In the genomic region with DNA sequence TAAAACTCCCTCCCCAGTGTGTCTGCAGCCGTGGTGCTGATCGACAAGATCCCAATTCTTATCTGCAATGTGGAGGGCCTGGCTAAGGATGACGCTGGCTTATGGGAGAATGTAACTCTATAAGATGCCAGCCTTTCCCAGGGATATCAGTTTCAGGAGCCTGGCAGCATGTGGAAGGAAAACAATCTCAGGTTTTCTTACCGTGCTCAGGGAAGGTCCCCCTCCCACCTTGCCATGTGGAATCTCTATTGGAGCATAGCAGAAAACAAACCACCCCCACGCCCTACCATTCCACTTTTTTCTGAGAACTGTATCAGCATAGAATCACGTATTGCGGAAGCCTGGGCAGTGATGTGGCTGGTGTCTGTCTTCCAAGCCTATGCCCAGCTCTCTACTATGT, we compare ENCODE assay signal across 1 cellular context.
TF ChIP-seq lines count a peak whose summit lies in the region.

No MANE protein-coding gene starts in this region.

TF ChIP-seq in HepG2, 621 proteins besides CTCF, POLR2A, EP300 and RAD21 (continued from another document):
- TF ChIP-seq, protein P1, sequence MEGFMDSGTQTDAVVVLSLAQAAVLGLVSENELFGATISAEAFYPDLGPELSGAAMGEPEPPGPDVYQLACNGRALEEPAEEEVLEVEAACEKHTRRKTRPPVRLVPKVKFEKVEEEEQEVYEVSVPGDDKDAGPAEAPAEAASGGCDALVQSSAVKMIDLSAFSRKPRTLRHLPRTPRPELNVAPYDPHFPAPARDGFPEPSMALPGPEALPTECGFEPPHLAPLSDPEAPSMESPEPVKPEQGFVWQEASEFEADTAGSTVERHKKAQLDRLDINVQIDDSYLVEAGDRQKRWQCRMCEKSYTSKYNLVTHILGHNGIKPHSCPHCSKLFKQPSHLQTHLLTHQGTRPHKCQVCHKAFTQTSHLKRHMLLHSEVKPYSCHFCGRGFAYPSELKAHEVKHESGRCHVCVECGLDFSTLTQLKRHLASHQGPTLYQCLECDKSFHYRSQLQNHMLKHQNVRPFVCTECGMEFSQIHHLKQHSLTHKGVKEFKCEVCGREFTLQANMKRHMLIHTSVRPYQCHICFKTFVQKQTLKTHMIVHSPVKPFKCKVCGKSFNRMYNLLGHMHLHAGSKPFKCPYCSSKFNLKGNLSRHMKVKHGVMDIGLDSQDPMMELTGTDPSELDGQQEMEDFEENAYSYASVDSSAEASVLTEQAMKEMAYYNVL (CRISPR knock-in tag; IDR thresholded peaks at IDR 0.05; ENCODE audit: borderline replicate concordance): no peak
- TF ChIP-seq SNAPC2 (CRISPR knock-in tag; IDR thresholded peaks at IDR 0.05) (no peak), ZMAT3 (CRISPR knock-in tag; conservative IDR thresholded peaks at IDR 0.05) (no peak), RBFOX2 (IDR thresholded peaks at IDR 0.05; ENCODE audit: low read depth, low read length) (no peak), MEF2D (CRISPR knock-in tag; IDR thresholded peaks at IDR 0.05) (no peak)
- TF ChIP-seq, protein P2, sequence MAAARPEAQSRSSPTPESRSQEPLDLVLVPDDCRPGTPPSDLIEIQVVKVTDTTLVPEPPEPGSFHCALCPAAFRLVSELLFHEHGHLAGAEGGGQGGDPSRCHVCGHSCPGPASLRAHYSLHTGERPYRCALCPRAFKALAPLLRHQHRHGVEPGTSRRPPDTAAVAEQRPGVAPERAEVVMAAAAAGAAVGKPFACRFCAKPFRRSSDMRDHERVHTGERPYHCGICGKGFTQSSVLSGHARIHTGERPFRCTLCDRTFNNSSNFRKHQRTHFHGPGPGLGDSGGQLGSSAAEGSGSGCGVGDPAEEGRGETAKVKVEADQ (CRISPR knock-in tag; IDR thresholded peaks at IDR 0.05; ENCODE audit: borderline replicate concordance): no peak
